Comparison of ENCODE assay signal across 8 cellular contexts in genomic region chr4:122966201-122966600, GRCh38.
"Had no signal": no experiment of that assay in that cellular context is flagged by ENCODE, and none has a peak within 500 bp of the region (broad histone marks: within the 10 kb centered on the region; RNA-seq: fewer than 3 reads in every experiment).

No MANE protein-coding gene starts in this region.

- H3K9me3 Mint-ChIP-seq: HFFc6, IgD-negative memory B cell had no signal

- H3K27ac ChIP-seq: GM23248, HL-60 had no signal

- H3K27ac Mint-ChIP-seq: HFFc6, IgD-negative memory B cell had no signal

- H3K4me3 ChIP-seq: GM23248 had no signal

- FAIRE-seq: H1, HepG2 had no signal

- H3K27me3 Mint-ChIP-seq: IgD-negative memory B cell had no signal

- H3K4me3 Mint-ChIP-seq: H9, HFFc6, IgD-negative memory B cell had no signal

- DNase-seq: GM23248, H9, HFFc6, KBM-7 had no signal
